Comparison of ENCODE assay signal across 9 cellular contexts in the genomic region with DNA sequence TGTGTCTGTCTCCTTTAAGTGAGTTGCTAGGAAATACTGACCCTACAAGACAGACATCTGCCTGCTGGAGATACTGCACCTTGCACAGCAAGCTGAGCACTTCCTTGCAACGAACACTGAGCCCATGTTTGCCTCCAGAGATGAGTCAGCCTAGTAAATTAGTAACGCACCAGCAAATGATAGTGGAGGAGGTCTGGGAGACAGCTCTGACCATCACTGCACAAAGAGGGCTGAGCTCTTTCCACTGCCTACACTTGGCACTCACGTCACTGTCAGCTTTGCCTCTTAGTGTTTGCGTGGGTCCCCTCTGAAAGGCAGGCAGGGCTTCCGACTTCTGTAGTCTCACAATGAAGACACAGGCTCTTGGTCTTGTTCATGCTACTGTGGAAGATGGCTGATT.
DNase-seq lines count a peak whose midpoint lies in the region; ATAC-seq, FAIRE-seq and TF ChIP-seq lines count a peak whose summit lies in the region.
"Had no signal": no experiment of that assay in that cellular context is flagged by ENCODE, and none has a peak within 500 bp of the region (broad histone marks: within the 10 kb centered on the region; RNA-seq: fewer than 3 reads in every experiment).

No MANE protein-coding gene starts in this region.

- H3K27me3 Mint-ChIP-seq in activated T-helper 17 cell treated with anti-CD3 and anti-CD28 coated beads, Interleukin-2, amount 50 U/mL, for 72 hours, result peaks cover 18% of the 10 kb centered on the region

- FAIRE-seq in pancreas (lab: Jason Lieb, UNC), result no peak

- no peaks in the 10 kb centered on the region for H3K36me3 Mint-ChIP-seq in activated T-helper 17 cell treated with anti-CD3 and anti-CD28 coated beads, Interleukin-2, amount 50 U/mL, for 72 hours (ENCODE audit: low read depth)
- H3K36me3 Mint-ChIP-seq: memory B cell had no signal

- TF ChIP-seq POLR2A in body of pancreas (IDR thresholded peaks at IDR 0.05) (no peak), suprapubic skin (IDR thresholded peaks at IDR 0.05) (no peak)

- no peaks in the 10 kb centered on the region for H3K27me3 ChIP-seq in pancreas
- H3K27me3 ChIP-seq in body of pancreas, result no peaks in the 10 kb centered on the region
- no peaks in the 10 kb centered on the region for H3K27me3 ChIP-seq in suprapubic skin
- H3K27me3 ChIP-seq in ascending aorta, result no peaks in the 10 kb centered on the region

- H3K4me3 ChIP-seq in pancreas, result no peak overlapping the region
- no peak overlapping the region for H3K4me3 ChIP-seq in body of pancreas
- no peak overlapping the region for H3K4me3 ChIP-seq in suprapubic skin
- no peak overlapping the region for H3K4me3 ChIP-seq in ascending aorta

- H3K9me3 Mint-ChIP-seq in activated T-helper 17 cell treated with anti-CD3 and anti-CD28 coated beads, Interleukin-2, amount 50 U/mL, for 72 hours, result no peaks in the 10 kb centered on the region
- H3K9me3 Mint-ChIP-seq: memory B cell had no signal

- POLR2A ChIA-PET in GM10248 (lab: Yijun Ruan, JAX), result interaction anchor here (1.2 kb wide), 1 partner anchor 12 kb away, joined by 3 read pairs; no protein-coding TSS in a partner anchor

- no peaks in the 10 kb centered on the region for H3K9me3 ChIP-seq in pancreas
- H3K9me3 ChIP-seq in body of pancreas, result no peaks in the 10 kb centered on the region
- H3K9me3 ChIP-seq in suprapubic skin, result no peaks in the 10 kb centered on the region
- no peaks in the 10 kb centered on the region for H3K9me3 ChIP-seq in ascending aorta

- peaks cover 20% of the 10 kb centered on the region for H3K4me1 Mint-ChIP-seq in activated T-helper 17 cell treated with anti-CD3 and anti-CD28 coated beads, Interleukin-2, amount 50 U/mL, for 72 hours

- ATAC-seq in GM19455 (IDR thresholded peaks at IDR 0.05; ENCODE audit: unreplicated experiment) (peak; percentile 98), HG03432 (IDR thresholded peaks at IDR 0.05; ENCODE audit: unreplicated experiment) (peak; percentile 99), pancreas (peak in 3 of 4 donors; percentile 31 to 74 (median 69)), body of pancreas (no peak)
- ATAC-seq in activated T-helper 17 cell treated with anti-CD3 and anti-CD28 coated beads, Interleukin-2, amount 50 U/mL, for 72 hours (replicated peaks), result peak; percentile 95

- H3K4me1 ChIP-seq in pancreas (no peaks in the 10 kb centered on the region), body of pancreas (no peaks in the 10 kb centered on the region), suprapubic skin (no peaks in the 10 kb centered on the region), ascending aorta (peaks cover 0 to 2% of the 10 kb centered on the region in 2 donors)

- no peaks in the 10 kb centered on the region for H3K36me3 ChIP-seq in pancreas
- no peaks in the 10 kb centered on the region for H3K36me3 ChIP-seq in body of pancreas (replicated peaks in 1 of 2; ENCODE audit: insufficient read depth in 1 of 2, low read depth in 2 of 2)
- H3K36me3 ChIP-seq in suprapubic skin, result no peaks in the 10 kb centered on the region
- H3K36me3 ChIP-seq in ascending aorta, result no peaks in the 10 kb centered on the region

- DNase-seq in GM10248 (ENCODE audit: extremely low spot score) (peak; percentile 86), pancreas (no peak), body of pancreas (no peak), suprapubic skin (ENCODE audit: low spot score in 2 of 2) (no peak), ascending aorta (ENCODE audit: low spot score in 2 of 2) (no peak)

- H3K27ac ChIP-seq in pancreas, result no peak overlapping the region
- H3K27ac ChIP-seq in body of pancreas, result no peak overlapping the region
- no peak overlapping the region for H3K27ac ChIP-seq in suprapubic skin
- H3K27ac ChIP-seq in ascending aorta, result no peak overlapping the region

- 64 to 69% methylated on average over 5 of the region's 5 CpGs for WGBS in pancreas, 2 donors
- WGBS in body of pancreas, 2 donors, result 55 to 63% methylated on average over 4 to 5 of the region's 5 CpGs
- 76% methylated on average over 5 of the region's 5 CpGs for WGBS in suprapubic skin

- H3K4me3 Mint-ChIP-seq in activated T-helper 17 cell treated with anti-CD3 and anti-CD28 coated beads, Interleukin-2, amount 50 U/mL, for 72 hours, result peak overlapping the region; percentile 58
- H3K4me3 Mint-ChIP-seq: memory B cell had no signal

- TF ChIP-seq EP300 in suprapubic skin (IDR thresholded peaks at IDR 0.05), result no peak

- intact Hi-C loops in pancreas (cut with DNase I), result no loop called here
- intact Hi-C loops in body of pancreas (cut with DNase I), result no loop called here
- intact Hi-C loops in ascending aorta (cut with DNase I), result no loop called here

- H3K27ac Mint-ChIP-seq in activated T-helper 17 cell treated with anti-CD3 and anti-CD28 coated beads, Interleukin-2, amount 50 U/mL, for 72 hours, result peak overlapping the region; percentile 79
- H3K27ac Mint-ChIP-seq: memory B cell had no signal

- CTCF ChIA-PET in GM10248 (lab: Yijun Ruan, JAX), result interaction anchor here (1.0 to 4.8 kb wide), 2 partner anchors 13 to 16 kb away, joined by 4 to 33 read pairs; no protein-coding TSS in a partner anchor

- TF ChIP-seq CTCF in GM10248 (IDR thresholded peaks at IDR 0.05; ENCODE audit: control extremely low read depth, extremely low read depth, low read depth, missing control alignments), result no peak
- no peak for TF ChIP-seq CTCF in pancreas (IDR thresholded peaks at IDR 0.05)
- TF ChIP-seq CTCF in body of pancreas (IDR thresholded peaks at IDR 0.05), result no peak
- TF ChIP-seq CTCF in suprapubic skin (IDR thresholded peaks at IDR 0.05), result no peak
- TF ChIP-seq CTCF in ascending aorta (IDR thresholded peaks at IDR 0.05), result no peak
